29 cellular contexts compared by ENCODE assay signal in genomic region chr4:12472082-12472481, GRCh38.
"Had no signal": no experiment of that assay in that cellular context is flagged by ENCODE, and none has a peak within 500 bp of the region (broad histone marks: within the 10 kb centered on the region; RNA-seq: fewer than 3 reads in every experiment).

No MANE protein-coding gene starts in this region.

- H3K9me3 ChIP-seq: ascending aorta had no signal

- H3K4me1 ChIP-seq: ascending aorta had no signal

- H3K27me3 ChIP-seq: ascending aorta, cardiac muscle cell had no signal

- H3K4me3 ChIP-seq: ascending aorta, cardiac muscle cell had no signal

- H3K27ac ChIP-seq: ascending aorta, cardiac muscle cell, VCaP had no signal

- DNase-seq: activated B cell treated with CpG ODN at 0.5 μM for 24 hours; activated CD4-positive, alpha-beta memory T cell treated with anti-CD3 and anti-CD28 coated beads for 36 hours; activated CD4-positive, alpha-beta T cell treated with anti-CD3 and anti-CD28 coated beads for 4 hours; activated CD4-positive, alpha-beta T cell treated with anti-CD3 and anti-CD28 coated beads, Interleukin-2, amount 10 ng/mL, durations not matched to agents 24 days and 14 days; activated CD4-positive, alpha-beta T cell treated with anti-CD3 and anti-CD28 coated beads, Interleukin-2, amount 50 U/mL, for 1 hour; activated CD4-positive, alpha-beta T cell treated with anti-CD3 and anti-CD28 coated beads, Interleukin-2, amount 50 U/mL, for 4 hours; activated CD4-positive, CD25-positive, alpha-beta regulatory T cell treated with anti-CD3 and anti-CD28 coated beads, Interleukin-2, amount 50 U/mL, for 72 hours; activated CD8-positive, alpha-beta memory T cell treated with anti-CD3 and anti-CD28 coated beads, Interleukin-2, amount 50 U/mL, for 4 hours; activated CD8-positive, alpha-beta T cell treated with anti-CD3 and anti-CD28 coated beads for 36 hours; activated effector memory CD4-positive, alpha-beta T cell treated with Interleukin-2 at 50 U/mL for 16 hours; activated gamma-delta T cell; activated naive CD4-positive, alpha-beta T cell treated with anti-CD3 and anti-CD28 coated beads, Interleukin-2, amount 10 ng/mL, durations not matched to agents 7 days and 5 days; activated naive CD4-positive, alpha-beta T cell treated with Interleukin-2 at 50 U/mL for 16 hours; activated naive CD8-positive, alpha-beta T cell treated with anti-CD3 and anti-CD28 coated beads, Interleukin-2, amount 10 ng/mL, durations not matched to agents 7 days and 5 days; activated naive CD8-positive, alpha-beta T cell treated with anti-CD3 and anti-CD28 coated beads, Interleukin-2, amount 50 U/mL, for 24 hours; activated T-cell treated with anti-CD3 and anti-CD28 coated beads, Interleukin-2, amount 50 U/mL, for 24 hours; activated T-cell treated with anti-CD3 and anti-CD28 coated beads, Interleukin-2, amount 50 U/mL, for 48 hours; amygdala; anterior cingulate cortex; caudate nucleus; cerebellar nuclear complex; T-helper 1 cell; T-helper 2 cell; T-helper 9 cell had no signal

- H3K36me3 ChIP-seq: ascending aorta, cardiac muscle cell had no signal

- ATAC-seq: activated CD8-positive, alpha-beta T cell treated with anti-CD3 and anti-CD28 coated beads for 36 hours; activated naive CD8-positive, alpha-beta T cell treated with anti-CD3 and anti-CD28 coated beads, Interleukin-2, amount 50 U/mL, for 24 hours had no signal

- FAIRE-seq: bronchial epithelial cell, TTC549 had no signal
